14 cellular contexts compared by ENCODE assay signal in the genomic region with DNA sequence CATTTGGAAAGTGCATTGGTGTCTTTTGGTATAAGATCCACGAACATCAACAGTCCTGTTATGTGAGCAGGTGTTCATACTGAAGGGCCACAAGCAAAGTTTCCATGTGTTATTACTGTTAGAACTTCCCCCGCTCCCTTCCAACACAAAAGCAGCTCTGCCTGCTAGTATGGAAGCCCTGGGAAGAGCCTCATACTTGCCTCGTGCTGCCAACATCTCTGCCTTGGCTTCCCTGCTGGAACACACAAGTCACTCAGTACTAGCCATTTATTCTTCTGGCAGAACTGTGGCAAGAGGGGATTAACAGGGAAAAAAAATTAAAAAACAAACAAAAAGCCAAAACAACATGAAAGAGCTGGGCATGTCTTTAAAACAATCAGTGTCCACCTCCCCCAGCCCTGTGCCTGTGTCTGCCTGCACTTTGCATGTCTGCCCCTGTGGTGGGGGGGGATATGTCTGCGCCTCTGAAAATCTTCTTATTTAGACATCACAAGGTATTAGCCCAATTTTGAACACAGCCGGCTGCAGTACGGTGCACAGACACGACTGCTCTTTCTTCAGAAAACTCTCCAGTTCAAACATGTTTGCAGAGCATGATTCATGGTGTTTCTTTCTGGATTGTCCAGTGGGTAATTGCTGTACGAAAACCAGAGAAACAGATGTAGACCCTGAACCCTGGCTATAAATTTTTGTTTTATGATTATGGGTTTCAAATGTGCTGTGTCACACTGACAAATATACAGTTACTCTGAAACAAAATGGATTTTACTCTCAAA. TPM values are rescaled to one million over a fixed set of nuclear protein-coding genes. Genes with fewer than 3 reads are reported as not detected.
DNase-seq lines count a peak whose midpoint lies in the region; ATAC-seq and TF ChIP-seq lines count a peak whose summit lies in the region.
"Had no signal": no experiment of that assay in that cellular context is flagged by ENCODE, and none has a peak within 500 bp of the region (broad histone marks: within the 10 kb centered on the region; RNA-seq: fewer than 3 reads in every experiment).

No MANE protein-coding gene starts in this region.

- no peak for TF ChIP-seq CTCF in HFFc6 (IDR thresholded peaks at IDR 0.05)
- TF ChIP-seq CTCF in thyroid gland (IDR thresholded peaks at IDR 0.05) = no peak

- H3K27me3 ChIP-seq in iPS-20b (ENCODE audit: insufficient read depth, low read length) (peaks cover 24% of the 10 kb centered on the region), thyroid gland (no peaks in the 10 kb centered on the region)

- peak overlapping the region; percentile 64; the same call in 1 of the 2 replicates for H3K4me3 Mint-ChIP-seq in HFFc6
- H3K4me3 Mint-ChIP-seq: CD4-positive, alpha-beta T cell; naive B cell had no signal

- TF ChIP-seq POLR2A in thyroid gland (IDR thresholded peaks at IDR 0.05) = no peak

- no peak overlapping the region for H3K4me3 ChIP-seq in iPS-20b (ENCODE audit: low read length)
- no peak overlapping the region for H3K4me3 ChIP-seq in thyroid gland (replicated peaks in 1 of 3)

- H3K9me3 ChIP-seq in iPS-20b (ENCODE audit: insufficient read depth, low read depth, low read length) (no peaks in the 10 kb centered on the region), thyroid gland (no peaks in the 10 kb centered on the region)

- peaks cover 49% of the 10 kb centered on the region; the same call in 1 of the 2 replicates for H3K4me1 Mint-ChIP-seq in HFFc6 (ENCODE audit: low read depth)

- H3K36me3 Mint-ChIP-seq in HFFc6 (ENCODE audit: low read depth) = no peaks in the 10 kb centered on the region
- H3K36me3 Mint-ChIP-seq: naive B cell had no signal

- 0 out of 2 replicates have a peak overlapping the region, but pooled peaks have one; percentile 6 for H3K9ac ChIP-seq in iPS-20b (ENCODE audit: low read depth, low read length)

- peak overlapping the region; percentile 58; the same call in 1 of the 2 replicates for H3K27ac Mint-ChIP-seq in HFFc6
- H3K27ac Mint-ChIP-seq: CD4-positive, alpha-beta T cell; naive B cell had no signal

- ATAC-seq in GM21360 (IDR thresholded peaks at IDR 0.05; ENCODE audit: unreplicated experiment) = no peak

- H3K4me1 ChIP-seq in iPS-20b (ENCODE audit: insufficient read depth, low read length) (peaks cover 47% of the 10 kb centered on the region), thyroid gland (peaks cover 20 to 37% of the 10 kb centered on the region in 2 donors)

- DNase-seq in HFFc6 (no peak), astrocyte of the hippocampus (ENCODE audit: low read depth, low spot score) (peak; percentile 33), thyroid gland (no peak), NCI-H82 treated with DMSO at 0.1 percent for 48 hours (lab: John Stamatoyannopoulos, UW; ENCODE audit: unreplicated experiment) (no peak), UCSD-AML1 (lab: John Stamatoyannopoulos, UW; ENCODE audit: unreplicated experiment) (no peak)
- DNase-seq in activated effector memory CD4-positive, alpha-beta T cell treated with Interleukin-2 at 50 U/mL for 16 hours = no peak
- DNase-seq: activated CD4-positive, alpha-beta T cell treated with anti-CD3 and anti-CD28 coated beads for 48 hours; CD4-positive, alpha-beta T cell; erythroblast; naive B cell; NCI-H2081 treated with DMSO at 0.1 percent for 48 hours; T-helper 1 cell had no signal

- 83 to 86% methylated on average over 8 of the region's 8 CpGs for WGBS in thyroid gland, 2 donors

- H3K27me3 Mint-ChIP-seq in HFFc6 (ENCODE audit: insufficient read depth) = peaks cover 2% of the 10 kb centered on the region

- intact Hi-C loops in thyroid gland (cut with DNase I) = loop anchor here (10.0 kb wide), 1 partner anchor 170 kb away; no protein-coding TSS in a partner anchor

- H3K36me3 ChIP-seq in iPS-20b (ENCODE audit: insufficient read depth, low read depth, low read length) (no peaks in the 10 kb centered on the region), thyroid gland (no peaks in the 10 kb centered on the region)

- H3K27ac ChIP-seq in iPS-20b (ENCODE audit: low read length) (no peak overlapping the region), thyroid gland (peak overlapping the region; percentile 14 to 70 (median 27))

- no peaks in the 10 kb centered on the region for H3K9me3 Mint-ChIP-seq in HFFc6
- H3K9me3 Mint-ChIP-seq: CD4-positive, alpha-beta T cell had no signal

RNA-seq across cellular contexts. Expression of gene RARB, which starts 3.6 kb away (rescaled TPM):
- 1 to 10 TPM in 4 of 6 experiments, not detected in 2; 1.6 to 2.4 (median 1.8) TPM for total RNA-seq in HFFc6 (2021; fragmentation: NEBNext Ultra II Directional; extraction: Animal tissue kit (Norgen Biotek cat#: 25700))
- 10 to 100 TPM; 13.6 to 31.5 (median 20.5) TPM for total RNA-seq in thyroid gland
- total RNA-seq: CD4-positive, alpha-beta T cell had no signal

Comparison
In these comparisons a context has a peak if more than half of its experiments do, and no peak if none do; other contexts are left out.
1. RNA of gene RARB, which starts 3.6 kb away (total RNA-seq): 13.6 to 31.5 TPM in thyroid gland; 1.6 to 2.4 TPM in HFFc6; every median in the first group is over 4 times any median in the second.